In the genomic region with DNA sequence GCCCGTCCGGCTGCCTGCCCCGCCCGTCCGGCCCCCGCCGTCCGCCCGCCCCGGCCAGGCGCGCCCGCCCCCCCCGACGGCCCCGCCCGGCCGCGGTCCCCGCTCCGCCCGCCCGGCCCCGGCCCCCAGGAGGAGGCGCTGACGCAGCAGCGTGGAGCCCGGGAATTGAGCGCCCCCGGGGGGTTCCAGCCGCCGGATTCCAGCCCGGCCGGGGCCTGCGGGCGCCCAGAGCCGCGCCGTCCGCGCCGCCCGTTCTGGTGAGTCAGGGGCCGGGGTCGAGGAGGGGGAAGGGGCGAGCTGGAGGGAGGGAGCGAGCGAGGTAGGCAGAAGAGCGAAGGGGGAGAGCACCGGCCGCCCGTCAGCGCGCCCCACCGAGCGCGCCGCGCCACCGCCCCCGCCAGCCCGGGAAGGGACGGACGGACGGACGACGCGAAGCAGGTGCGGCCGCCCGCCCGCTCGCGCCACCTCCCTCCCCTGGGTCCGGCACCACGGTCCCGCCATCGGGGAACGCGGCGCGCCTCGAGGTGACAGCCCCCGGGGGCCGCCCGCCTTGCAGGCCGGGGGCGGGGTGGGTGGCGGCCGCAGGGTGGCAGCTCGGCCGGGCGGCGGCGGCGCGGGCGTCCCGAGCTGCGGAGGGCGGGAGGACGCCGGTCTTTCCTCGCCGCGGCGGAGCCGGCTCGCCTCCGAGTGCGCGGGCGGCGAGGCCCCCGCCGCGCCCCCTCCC, we compare ENCODE assay signal across 8 cellular contexts.
DNase-seq lines count a peak whose midpoint lies in the region; TF ChIP-seq lines count a peak whose summit lies in the region.

No MANE protein-coding gene starts in this region.

- H3K9me3 Mint-ChIP-seq in nephron = no peaks in the 10 kb centered on the region

- H3K4me1 Mint-ChIP-seq in nephron = peaks cover 62% of the 10 kb centered on the region

- H3K9me3 ChIP-seq in OCI-LY1 (ENCODE audit: low read length) = no peaks in the 10 kb centered on the region
- H3K9me3 ChIP-seq in effector memory CD4-positive, alpha-beta T cell (ENCODE audit: control insufficient read depth, low read length) = no peaks in the 10 kb centered on the region

- no peaks in the 10 kb centered on the region; the same call in 1 of the 2 replicates for H3K36me3 ChIP-seq in OCI-LY1 (ENCODE audit: insufficient read depth, low read length)
- H3K36me3 ChIP-seq in effector memory CD4-positive, alpha-beta T cell (ENCODE audit: control insufficient read depth, insufficient read depth, low read length) = no peaks in the 10 kb centered on the region

- H3K27me3 Mint-ChIP-seq in nephron (ENCODE audit: low read depth) = peaks cover 46% of the 10 kb centered on the region

- H2AFZ ChIP-seq in OCI-LY1 (ENCODE audit: low read length) = no peak overlapping the region

- no peak overlapping the region for H3K27ac ChIP-seq in OCI-LY1 (ENCODE audit: low read depth, low read length, poor library complexity, severe bottlenecking)
- H3K27ac ChIP-seq in effector memory CD4-positive, alpha-beta T cell (ENCODE audit: insufficient read depth, low read length, poor library complexity, severe bottlenecking) = peak overlapping the region; percentile 56

- H3K4me3 ChIP-seq in HFF-Myc (replicated peaks; ENCODE audit: low read depth, low read length) (peak overlapping the region; percentile 61), OCI-LY1 (ENCODE audit: low read depth, low read length, poor library complexity, severe bottlenecking) (peak overlapping the region; percentile 81)
- peak overlapping the region; percentile 68 for H3K4me3 ChIP-seq in effector memory CD4-positive, alpha-beta T cell (ENCODE audit: insufficient read depth, low read depth, low read length, poor library complexity, severe bottlenecking)

- DNase-seq in NCI-H1092 treated with DMSO at 0.1 percent for 48 hours (lab: John Stamatoyannopoulos, UW) (peak; percentile 33), NCI-H1092 (lab: John Stamatoyannopoulos, UW) (no peak), HFF-Myc (ENCODE audit: extremely low read depth, low read depth) (no peak), hepatic stellate cell (ENCODE audit: low spot score) (no peak), NCI-H82 treated with DMSO at 0.1 percent for 48 hours (lab: John Stamatoyannopoulos, UW; ENCODE audit: unreplicated experiment) (no peak)
- no peak for DNase-seq in effector memory CD4-positive, alpha-beta T cell

- H3K4me3 Mint-ChIP-seq in nephron = peak overlapping the region; percentile 89 to 99 (median 94)

- peaks cover 7% of the 10 kb centered on the region; the same call in 1 of the 2 replicates for H4K20me1 ChIP-seq in OCI-LY1 (ENCODE audit: insufficient read depth, low read length)

- H3K79me2 ChIP-seq in OCI-LY1 (ENCODE audit: insufficient read depth, low read length) = no peaks in the 10 kb centered on the region

- H3K4me2 ChIP-seq in OCI-LY1 (ENCODE audit: low read length) = peak overlapping the region; percentile 89

- H3K27ac Mint-ChIP-seq in nephron = peak overlapping the region in 1 of 3 experiments; percentile 82

- TF ChIP-seq CTCF in HFF-Myc (IDR thresholded peaks at IDR 0.05; ENCODE audit: low read depth, low read length, missing control alignments) (no peak), OCI-LY1 (IDR thresholded peaks at IDR 0.05; ENCODE audit: low read length) (no peak), nephron (IDR thresholded peaks at IDR 0.05; ENCODE audit: unreplicated experiment in 3 of 3) (no peak)

- H3K9me2 ChIP-seq in OCI-LY1 (ENCODE audit: low read depth, low read length) = no peaks in the 10 kb centered on the region

- peaks cover 16% of the 10 kb centered on the region for H3K27me3 ChIP-seq in OCI-LY1 (ENCODE audit: insufficient read depth, low read length)
- peaks cover 8% of the 10 kb centered on the region for H3K27me3 ChIP-seq in effector memory CD4-positive, alpha-beta T cell (replicated peaks; ENCODE audit: control insufficient read depth, insufficient read depth, low read length, poor library complexity, severe bottlenecking)

- no peaks in the 10 kb centered on the region for H3F3A ChIP-seq in OCI-LY1 (ENCODE audit: insufficient read depth, low read length)

- H3K36me3 Mint-ChIP-seq in nephron (ENCODE audit: low read depth) = no peaks in the 10 kb centered on the region

- peaks cover 22% of the 10 kb centered on the region for H3K4me1 ChIP-seq in OCI-LY1 (ENCODE audit: insufficient read depth, low read length, severe bottlenecking)
- peaks cover 41% of the 10 kb centered on the region for H3K4me1 ChIP-seq in effector memory CD4-positive, alpha-beta T cell (ENCODE audit: control insufficient read depth, insufficient read depth, low read length, poor library complexity, severe bottlenecking)

- H3K9ac ChIP-seq in OCI-LY1 (ENCODE audit: low read length) = peak overlapping the region; percentile 75
